ENCODE assay signal across 16 cellular contexts in genomic region chr17:4519361-4519788, GRCh38. TPM values are rescaled to one million over a fixed set of nuclear protein-coding genes. Genes with fewer than 3 reads are reported as not detected.
DNase-seq lines count a peak whose midpoint lies in the region; ATAC-seq and TF ChIP-seq lines count a peak whose summit lies in the region.
"Had no signal": no experiment of that assay in that cellular context is flagged by ENCODE, and none has a peak within 500 bp of the region (broad histone marks: within the 10 kb centered on the region; RNA-seq: fewer than 3 reads in every experiment).

No MANE protein-coding gene starts in this region.

- peak in 1 of 2 donors; percentile 11 for TF ChIP-seq POLR2A in adrenal gland (IDR thresholded peaks at IDR 0.05)
- no peak for TF ChIP-seq POLR2A in gastroesophageal sphincter (IDR thresholded peaks at IDR 0.05)
- TF ChIP-seq POLR2A in testis (IDR thresholded peaks at IDR 0.05) = no peak
- no peak for TF ChIP-seq POLR2A in erythroblast (IDR thresholded peaks at IDR 0.05; ENCODE audit: low read length)

- H3K36me3 ChIP-seq in adrenal gland (replicated peaks in 1 of 2) (no peaks in the 10 kb centered on the region), gastroesophageal sphincter (no peaks in the 10 kb centered on the region), testis (ENCODE audit: low read depth, missing control alignments) (no peaks in the 10 kb centered on the region)

- 41 to 67% (median 61%) methylated on average over 4 to 14 of the region's 14 CpGs for WGBS in adrenal gland, 4 donors
- no CpG with 5 or more reads among the region's 14 CpGs for WGBS in gastroesophageal sphincter (ENCODE audit: low coverage in 1 of 2), 2 donors
- 61 to 66% methylated on average over 6 to 12 of the region's 14 CpGs for WGBS in testis, 2 donors

- H3K4me1 ChIP-seq in adrenal gland (replicated peaks in 1 of 2) (peaks cover 14 to 31% of the 10 kb centered on the region in 2 donors), gastroesophageal sphincter (peaks cover 0 to 47% (median 12%) of the 10 kb centered on the region in 3 donors), testis (peaks cover 7% of the 10 kb centered on the region)

- H3K27ac ChIP-seq in adrenal gland = peak overlapping the region in 4 of 5 donors; percentile 46 to 83 (median 56)
- H3K27ac ChIP-seq in gastroesophageal sphincter = peak overlapping the region in 3 of 4 donors; percentile 70 to 83 (median 71)
- H3K27ac ChIP-seq in testis = peak overlapping the region in 1 of 2 donors; percentile 58

- no peak for TF ChIP-seq EP300 in gastroesophageal sphincter (IDR thresholded peaks at IDR 0.05)

- H3K27me3 ChIP-seq in adrenal gland (no peaks in the 10 kb centered on the region), gastroesophageal sphincter (no peaks in the 10 kb centered on the region), testis (no peaks in the 10 kb centered on the region)

- peak; percentile 62 for ATAC-seq in gastroesophageal sphincter
- ATAC-seq in GM18520 (IDR thresholded peaks at IDR 0.05; ENCODE audit: unreplicated experiment) = no peak
- ATAC-seq: stimulated activated naive B cell treated with anti-CD40 and anti-IgM and Interleukin-4, amounts not matched to agents 10 μg/mL and 1 μg/mL and 100 μg/mL, for 72 hours; T-cell had no signal

- intact Hi-C loops in adrenal gland (cut with DNase I) = no loop called here
- intact Hi-C loops in testis (cut with DNase I; ENCODE audit: low total_unique reads) = no loop called here

- H3K9me3 ChIP-seq in adrenal gland (replicated peaks in 1 of 3) (no peaks in the 10 kb centered on the region), gastroesophageal sphincter (no peaks in the 10 kb centered on the region), testis (no peaks in the 10 kb centered on the region)

- DNase-seq in adrenal gland (peak; percentile 54 to 81 (median 75)), midbrain (lab: John Stamatoyannopoulos, UW) (peak; percentile 41), testis (peak; percentile 55), superior temporal gyrus (ENCODE audit: extremely low spot score) (no peak), erythroblast (lab: John Stamatoyannopoulos, UW) (no peak)
- DNase-seq in effector CD8-positive, alpha-beta T cell (lab: John Stamatoyannopoulos, UW) = no peak
- DNase-seq: activated CD4-positive, alpha-beta T cell treated with anti-CD3 and anti-CD28 coated beads, Interleukin-2, amount 10 ng/mL, durations not matched to agents 24 days and 14 days; activated effector memory CD4-positive, alpha-beta T cell treated with anti-CD3 and anti-CD28 coated beads, Interleukin-2, amount 50 U/mL, for 16 hours; CD4-positive, alpha-beta memory T cell; central memory CD4-positive, alpha-beta T cell; KG1; NCI-H2081; stimulated activated naive B cell treated with anti-CD40 and anti-IgM and Interleukin-4, amounts not matched to agents 10 μg/mL and 1 μg/mL and 100 μg/mL, for 72 hours; T-cell had no signal

- TF ChIP-seq CTCF in adrenal gland (IDR thresholded peaks at IDR 0.05) = no peak
- TF ChIP-seq CTCF in gastroesophageal sphincter (IDR thresholded peaks at IDR 0.05) = no peak
- no peak for TF ChIP-seq CTCF in testis (IDR thresholded peaks at IDR 0.05)

- H3K4me3 ChIP-seq in adrenal gland (no peak overlapping the region), gastroesophageal sphincter (no peak overlapping the region), testis (no peak overlapping the region)

RNA-seq across cellular contexts. Expression of gene SPNS2, which starts 20.7 kb away (rescaled TPM):
- total RNA-seq in adrenal gland (10 to 100 TPM in 1 of 8 donors, 1 to 10 TPM in 7; 4.9 to 15.1 (median 7.7) TPM), gastroesophageal sphincter (10 to 100 TPM; 10.4 to 17.4 (median 16.4) TPM), testis (1 to 10 TPM; 6.7 to 8.0 TPM)
- polyA plus RNA-seq in adrenal gland (10 to 100 TPM in 2 of 3 donors, under 1 TPM in 1; 0.90 to 25.1 (median 10.4) TPM), testis (ENCODE audit: insufficient read depth, low read depth, low replicate concordance) (11.5 TPM)

RNA-seq across cellular contexts. Expression of gene MYBBP1A, which starts 35.8 kb away (rescaled TPM):
- total RNA-seq in adrenal gland (10 to 100 TPM; 27.8 to 65.5 (median 42.4) TPM), gastroesophageal sphincter (10 to 100 TPM; 19.1 to 46.4 (median 40.9) TPM), testis (10 to 100 TPM; 74.1 to 78.9 TPM)
- polyA plus RNA-seq in adrenal gland (10 to 100 TPM; 19.0 to 62.3 (median 46.8) TPM), testis (ENCODE audit: insufficient read depth, low read depth, low replicate concordance) (32.9 TPM)

RNA-seq across cellular contexts. Expression of gene GGT6, which starts 41.0 kb away (rescaled TPM):
- total RNA-seq in adrenal gland (1 to 10 TPM in 6 of 8 donors, under 1 TPM in 2; 0.61 to 4.2 (median 1.7) TPM), gastroesophageal sphincter (1 to 10 TPM in 1 of 4 donors, under 1 TPM in 2, not detected in 1; 0.27 to 5.9 (median 0.47) TPM), testis (1 to 10 TPM; 3.8 to 5.9 TPM)
- polyA plus RNA-seq in adrenal gland (under 1 TPM; 0.32 to 0.40 (median 0.34) TPM), testis (ENCODE audit: insufficient read depth, low read depth, low replicate concordance) (2.5 TPM)
- total RNA-seq: activated CD4-positive, alpha-beta T cell treated with anti-CD3 and anti-CD28 coated beads, Interleukin-2, amount 10 ng/mL, durations not matched to agents 24 days and 14 days; CD4-positive, alpha-beta memory T cell; T-cell had no signal
- polyA plus RNA-seq: CD4-positive, alpha-beta memory T cell had no signal

Comparison
In these comparisons a context has a peak if more than half of its experiments do, and no peak if none do; other contexts are left out.
1. DNase-seq: peak in adrenal gland (7 of 7), midbrain (single experiment) and testis (single experiment); none in superior temporal gyrus (single experiment), erythroblast (0 of 2) and effector CD8-positive, alpha-beta T cell (single experiment).